Comparison of ENCODE assay signal across 20 cellular contexts in the genomic region with DNA sequence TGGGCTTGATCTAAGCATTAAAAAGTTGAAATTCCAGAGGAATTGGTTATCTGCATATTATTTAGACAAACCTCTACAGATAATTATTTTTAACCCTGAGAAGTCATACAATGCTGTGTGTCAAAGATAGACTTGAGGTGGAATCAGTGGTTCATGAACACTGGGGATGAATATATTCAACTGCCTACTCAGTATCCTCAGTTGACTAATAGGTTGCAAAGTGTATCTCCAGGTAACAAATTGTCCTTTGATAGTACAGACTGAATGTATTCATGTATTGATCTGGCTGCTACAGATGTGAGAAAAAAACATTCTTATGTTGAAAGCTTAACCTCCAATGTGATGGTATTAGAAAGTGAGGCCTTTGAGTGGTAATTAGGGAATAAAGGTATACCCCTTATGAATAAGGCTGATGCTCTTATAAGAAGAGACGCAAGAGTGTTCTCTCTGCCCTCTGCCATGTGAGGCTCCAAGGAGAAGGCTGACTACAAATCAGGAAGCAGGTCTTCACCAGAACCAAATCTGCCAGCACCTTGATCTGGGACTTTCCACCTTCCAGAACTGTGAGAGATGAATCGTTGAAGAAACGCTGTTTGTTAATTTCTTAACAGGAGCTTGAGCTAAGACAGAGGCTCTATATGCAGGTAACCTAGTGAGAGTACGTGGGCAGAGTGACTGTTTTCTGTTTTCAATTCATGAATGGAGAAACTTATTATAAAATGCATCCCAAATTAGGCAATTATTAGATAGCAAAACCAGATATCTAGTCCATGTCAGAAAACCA. TPM values are rescaled to one million over a fixed set of nuclear protein-coding genes. Genes with fewer than 3 reads are reported as not detected.
DNase-seq lines count a peak whose midpoint lies in the region; ATAC-seq, FAIRE-seq and TF ChIP-seq lines count a peak whose summit lies in the region.
"Had no signal": no experiment of that assay in that cellular context is flagged by ENCODE, and none has a peak within 500 bp of the region (broad histone marks: within the 10 kb centered on the region; RNA-seq: fewer than 3 reads in every experiment).

No MANE protein-coding gene starts in this region.

- H3K9ac ChIP-seq in HepG2 (ENCODE audit: insufficient read depth, low read depth, low read length), result no peak overlapping the region
- H3K9ac ChIP-seq: SK-N-SH had no signal

- H3K4me3 Mint-ChIP-seq in activated T-helper 2 cell treated with anti-CD3 and anti-CD28 coated beads, Interferon-gamma antibody, Interleukin-2, Interleukin-4, amounts not matched to agents 10 μg/mL and 5 μg/mL and 100 μg/mL, durations not matched to agents 14 hours and 24 hours and 36 hours (ENCODE audit: low read depth), result no peak overlapping the region
- no peak overlapping the region for H3K4me3 Mint-ChIP-seq in glutamatergic neuron (ENCODE audit: unreplicated experiment)
- H3K4me3 Mint-ChIP-seq: H9 had no signal

- 0 out of 2 replicates have a peak, but pooled peaks cover 4% of the 10 kb centered on the region for H3K4me1 ChIP-seq in HepG2 (ENCODE audit: insufficient read depth, low read length)
- no peaks in the 10 kb centered on the region for H3K4me1 ChIP-seq in right lobe of liver

- DNase-seq in HepG2 (ENCODE audit: low spot score) (no peak), right lobe of liver (no peak), urothelium cell line (ENCODE audit: low spot score) (no peak), glutamatergic neuron (no peak)
- no peak for DNase-seq in activated T-helper 2 cell treated with anti-CD3 and anti-CD28 coated beads, Interferon-gamma antibody, Interleukin-2, Interleukin-4, amounts not matched to agents 10 μg/mL and 5 μg/mL and 100 μg/mL, durations not matched to agents 14 hours and 24 hours and 36 hours (ENCODE audit: low spot score)
- DNase-seq: activated CD4-positive, alpha-beta T cell treated with anti-CD3 and anti-CD28 coated beads for 48 hours; activated effector memory CD4-positive, alpha-beta T cell treated with anti-CD3 and anti-CD28 coated beads, Interleukin-2, amount 50 U/mL, for 16 hours; H9; KBM-7; lower lobe of right lung; NCI-H1930; NCI-H446; sigmoid colon; SK-N-SH; stimulated activated CD4-positive, alpha-beta T cell treated with anti-CD3 and anti-CD28 coated beads, Interleukin-1b, Interleukin-23, amount 100 ng/mL, for 48 hours had no signal

- H3K4me1 Mint-ChIP-seq in activated T-helper 2 cell treated with anti-CD3 and anti-CD28 coated beads, Interferon-gamma antibody, Interleukin-2, Interleukin-4, amounts not matched to agents 10 μg/mL and 5 μg/mL and 100 μg/mL, durations not matched to agents 14 hours and 24 hours and 36 hours (ENCODE audit: low read depth), result peaks cover 25% of the 10 kb centered on the region
- H3K4me1 Mint-ChIP-seq in glutamatergic neuron (ENCODE audit: low read depth, unreplicated experiment), result peaks cover 11% of the 10 kb centered on the region

- no peak overlapping the region for H3K4me3 ChIP-seq in HepG2 (replicated peaks in 1 of 3; ENCODE audit: insufficient read depth in 1 of 3, low read depth in 2 of 3, low read length in 3 of 3)
- no peak overlapping the region for H3K4me3 ChIP-seq in right lobe of liver
- H3K4me3 ChIP-seq: lower lobe of right lung, sigmoid colon, suprapubic skin had no signal

- H3K27me3 Mint-ChIP-seq in activated T-helper 2 cell treated with anti-CD3 and anti-CD28 coated beads, Interferon-gamma antibody, Interleukin-2, Interleukin-4, amounts not matched to agents 10 μg/mL and 5 μg/mL and 100 μg/mL, durations not matched to agents 14 hours and 24 hours and 36 hours (ENCODE audit: low read depth), result no peaks in the 10 kb centered on the region
- no peaks in the 10 kb centered on the region for H3K27me3 Mint-ChIP-seq in glutamatergic neuron (ENCODE audit: unreplicated experiment)

- H3K9me3 ChIP-seq in HepG2 (ENCODE audit: low read length), result no peaks in the 10 kb centered on the region
- no peaks in the 10 kb centered on the region for H3K9me3 ChIP-seq in right lobe of liver
- H3K9me3 ChIP-seq: lower lobe of right lung, sigmoid colon, SK-N-SH, suprapubic skin had no signal

- no peak for TF ChIP-seq POLR2A in HepG2 (IDR thresholded peaks at IDR 0.05; ENCODE audit: insufficient read depth in 1 of 2, low read depth in 2 of 2, low read length in 2 of 2)
- no peak for TF ChIP-seq POLR2A in right lobe of liver (IDR thresholded peaks at IDR 0.05)

- H3K27ac Mint-ChIP-seq in activated T-helper 2 cell treated with anti-CD3 and anti-CD28 coated beads, Interferon-gamma antibody, Interleukin-2, Interleukin-4, amounts not matched to agents 10 μg/mL and 5 μg/mL and 100 μg/mL, durations not matched to agents 14 hours and 24 hours and 36 hours, result peak overlapping the region; percentile 54
- H3K27ac Mint-ChIP-seq in glutamatergic neuron (ENCODE audit: unreplicated experiment), result no peak overlapping the region

- BruUV-seq in HepG2 (replicated peaks; lab: Mats Ljungman, UMichigan), result no TSS peak

- CTCF ChIA-PET in HepG2 (lab: Yijun Ruan, JAX; ENCODE audit: low intra/inter-chr PET ratio, low total read pairs), result interaction anchor here (2.8 kb wide), 1 partner anchor 500 kb away, joined by 10 read pairs; no protein-coding TSS in a partner anchor

- H3K4me2 ChIP-seq in HepG2 (ENCODE audit: low read depth, low read length), result no peak overlapping the region
- H3K4me2 ChIP-seq: SK-N-SH had no signal

- H3K27me3 ChIP-seq in HepG2 (ENCODE audit: control insufficient read depth in 1 of 2, insufficient read depth in 2 of 2, low read length in 2 of 2), result no peaks in the 10 kb centered on the region
- no peaks in the 10 kb centered on the region for H3K27me3 ChIP-seq in right lobe of liver
- H3K27me3 ChIP-seq: sigmoid colon, suprapubic skin had no signal

- H3K9me3 Mint-ChIP-seq in activated T-helper 2 cell treated with anti-CD3 and anti-CD28 coated beads, Interferon-gamma antibody, Interleukin-2, Interleukin-4, amounts not matched to agents 10 μg/mL and 5 μg/mL and 100 μg/mL, durations not matched to agents 14 hours and 24 hours and 36 hours, result no peaks in the 10 kb centered on the region
- no peaks in the 10 kb centered on the region for H3K9me3 Mint-ChIP-seq in glutamatergic neuron (ENCODE audit: unreplicated experiment)
- H3K9me3 Mint-ChIP-seq: H9 had no signal

- no peak for TF ChIP-seq RAD21 in HepG2 (CRISPR knock-in tag; IDR thresholded peaks at IDR 0.05)

- no peaks in the 10 kb centered on the region for H4K20me1 ChIP-seq in HepG2 (ENCODE audit: insufficient read depth, low read length)

- in situ Hi-C loops in HepG2 (cut with HindIII; ENCODE audit: extremely low pct_ligation_motif_present, low pct_unique_long_range_greater_than_20kb), result loop anchor here (10.0 kb wide), 3 partner anchors 165 to 495 kb away; no protein-coding TSS in a partner anchor

- no peak for FAIRE-seq in HepG2 (lab: Jason Lieb, UNC)
- FAIRE-seq in urothelium cell line (lab: Jason Lieb, UNC), result peak; percentile 9
- FAIRE-seq: G401.6, GM12891 had no signal

- H2AFZ ChIP-seq in HepG2 (ENCODE audit: low read length), result no peak overlapping the region

- intact Hi-C loops in HepG2 (cut with micrococcal nuclease; ENCODE audit: unreplicated experiment), result no loop called here
- intact Hi-C loops in right lobe of liver (cut with DNase I), result loop anchor here in 1 of 2 donors (10.0 kb wide), 2 partner anchors 325 to 505 kb away; no protein-coding TSS in a partner anchor
- intact Hi-C loops in activated T-helper 2 cell treated with anti-CD3 and anti-CD28 coated beads, Interferon-gamma antibody, Interleukin-2, Interleukin-4, amounts not matched to agents 10 μg/mL and 5 μg/mL and 100 μg/mL, durations not matched to agents 14 hours and 24 hours and 36 hours (cut with micrococcal nuclease), result loop anchor here (5.0 to 10.0 kb wide), 3 partner anchors 135 to 715 kb away; no protein-coding TSS in a partner anchor

- H3K27ac ChIP-seq in HepG2 (ENCODE audit: extremely low read length, insufficient read depth, low read length), result no peak overlapping the region
- H3K27ac ChIP-seq in right lobe of liver, result no peak overlapping the region
- H3K27ac ChIP-seq: lower lobe of right lung, sigmoid colon, suprapubic skin had no signal

- no peak for TF ChIP-seq EP300 in HepG2 (IDR thresholded peaks at IDR 0.05; ENCODE audit: low read depth in 2 of 2, low read length in 2 of 2)
- no peak for TF ChIP-seq EP300 in HepG2 (CRISPR knock-in tag; IDR thresholded peaks at IDR 0.05; ENCODE audit: borderline replicate concordance)

- TF ChIP-seq CTCF in HepG2 (CRISPR knock-in tag; IDR thresholded peaks at IDR 0.05) (no peak), right lobe of liver (IDR thresholded peaks at IDR 0.05) (no peak), glutamatergic neuron (IDR thresholded peaks at IDR 0.05; ENCODE audit: partially characterized antibody, unreplicated experiment) (no peak)

- 98% methylated on average over 4 of the region's 4 CpGs for WGBS in HepG2 (ENCODE audit: low lambda C conversion rate)
- 87% methylated on average over 4 of the region's 4 CpGs for WGBS in right lobe of liver (ENCODE audit: insufficient coverage, low coverage, low lambda C conversion rate, missing lambda C conversion rate)

- peaks cover 50% of the 10 kb centered on the region for H3K36me3 Mint-ChIP-seq in activated T-helper 2 cell treated with anti-CD3 and anti-CD28 coated beads, Interferon-gamma antibody, Interleukin-2, Interleukin-4, amounts not matched to agents 10 μg/mL and 5 μg/mL and 100 μg/mL, durations not matched to agents 14 hours and 24 hours and 36 hours (ENCODE audit: low read depth)
- H3K36me3 Mint-ChIP-seq in glutamatergic neuron (ENCODE audit: unreplicated experiment), result no peaks in the 10 kb centered on the region

- no peaks in the 10 kb centered on the region for H3K79me2 ChIP-seq in HepG2 (ENCODE audit: insufficient read depth, low read length)

- ATAC-seq in HepG2, result no peak
- no peak for ATAC-seq in right lobe of liver
- ATAC-seq in GM18868 (IDR thresholded peaks at IDR 0.05; ENCODE audit: unreplicated experiment), result peak; percentile 48
- ATAC-seq in GM18858 (IDR thresholded peaks at IDR 0.05; ENCODE audit: unreplicated experiment), result no peak
- ATAC-seq: lower lobe of right lung had no signal

- POLR2A ChIA-PET in HepG2 (lab: Yijun Ruan, JAX), result no interaction called here

- H3K36me3 ChIP-seq in HepG2 (replicated peaks in 1 of 2; ENCODE audit: control insufficient read depth in 1 of 2, insufficient read depth in 2 of 2, low read length in 2 of 2), result peaks cover 5 to 34% of the 10 kb centered on the region in 2 experiments
- peaks cover 0 to 45% (median 15%) of the 10 kb centered on the region in 4 donors for H3K36me3 ChIP-seq in right lobe of liver

RNA-seq across cellular contexts. Expression of a gene that starts 7.5 kb away (rescaled TPM):
- total RNA-seq in HepG2 (2016; rRNA removed; fragmentation: Illumina TruSeq; extraction: Trizol) (56.0 and 81.2 TPM in 2 replicates), right lobe of liver (10 to 100 TPM; 29.9 to 52.2 (median 43.9) TPM), glutamatergic neuron (ENCODE audit: unreplicated experiment) (56.2 TPM)
- 31.6 and 32.4 TPM in 2 replicates for total RNA-seq in HepG2 (2016; cell fraction: cytosol; rRNA removed; fragmentation: Illumina TruSeq; extraction: Trizol; ENCODE audit: low read depth)
- 55.0 and 77.6 TPM in 2 replicates for total RNA-seq in HepG2 (2016; cell fraction: insoluble cytoplasmic fraction; rRNA removed; fragmentation: Illumina TruSeq; extraction: Trizol)
- 27.6 and 29.5 TPM in 2 replicates for total RNA-seq in HepG2 (2016; cell fraction: membrane; rRNA removed; fragmentation: Illumina TruSeq; extraction: Trizol)
- 66.7 and 77.9 TPM in 2 replicates for total RNA-seq in HepG2 (2016; cell fraction: nucleus; rRNA removed; fragmentation: Illumina TruSeq; extraction: Trizol)
- 28.9 and 39.0 TPM in 2 replicates for polyA plus RNA-seq in HepG2 (2011; rRNA removed)
- 29.1 and 33.6 TPM in 2 replicates for polyA plus RNA-seq in HepG2 (2011; cell fraction: cytosol; rRNA removed)
- 31.9 and 36.0 TPM in 2 replicates for polyA plus RNA-seq in HepG2 (2011; cell fraction: nucleus; rRNA removed)
- 43.4 and 46.6 TPM in 2 replicates for polyA plus RNA-seq in HepG2 (2012)
- 22.3 and 23.5 TPM in 2 replicates for polyA plus RNA-seq in HepG2 (2016; cell fraction: cytosol; fragmentation: Illumina TruSeq; extraction: Trizol; ENCODE audit: low read depth)
- polyA plus RNA-seq in HepG2 (2016; cell fraction: insoluble cytoplasmic fraction; fragmentation: Illumina TruSeq; extraction: Trizol; ENCODE audit: low read depth), result 55.4 and 63.5 TPM in 2 replicates
- polyA plus RNA-seq in HepG2 (2016; cell fraction: membrane; fragmentation: Illumina TruSeq; extraction: Trizol; ENCODE audit: low read depth), result 20.8 and 23.1 TPM in 2 replicates
- 123 and 127 TPM in 2 replicates for polyA plus RNA-seq in HepG2 (2016; cell fraction: nucleus; fragmentation: Illumina TruSeq; extraction: Trizol; ENCODE audit: insufficient read depth, low read depth)
- polyA minus RNA-seq in HepG2 (2011; rRNA and poly(A)+ RNA removed; ENCODE audit: low replicate concordance), result 5.4 and 5.9 TPM in 2 replicates
- polyA minus RNA-seq in HepG2 (2011; cell fraction: cytosol; rRNA and poly(A)+ RNA removed), result 11.1 and 11.3 TPM in 2 replicates
- 23.7 and 27.7 TPM in 2 replicates for polyA minus RNA-seq in HepG2 (2011; cell fraction: nucleus; rRNA and poly(A)+ RNA removed)
- 68.8 and 70.0 TPM in 2 replicates for total RNA-seq in activated T-helper 2 cell treated with anti-CD3 and anti-CD28 coated beads, Interferon-gamma antibody, Interleukin-2, Interleukin-4, amounts not matched to agents 10 μg/mL and 5 μg/mL and 100 μg/mL, durations not matched to agents 14 hours and 24 hours and 36 hours

RNA-seq across cellular contexts. Expression of a gene that starts 7.7 kb away (rescaled TPM):
- 266 and 383 TPM in 2 replicates for total RNA-seq in HepG2 (2016; rRNA removed; fragmentation: Illumina TruSeq; extraction: Trizol)
- 61.3 and 61.8 TPM in 2 replicates for total RNA-seq in HepG2 (2016; cell fraction: cytosol; rRNA removed; fragmentation: Illumina TruSeq; extraction: Trizol; ENCODE audit: low read depth)
- total RNA-seq in HepG2 (2016; cell fraction: insoluble cytoplasmic fraction; rRNA removed; fragmentation: Illumina TruSeq; extraction: Trizol), result 256 and 402 TPM in 2 replicates
- 95.4 and 107 TPM in 2 replicates for total RNA-seq in HepG2 (2016; cell fraction: membrane; rRNA removed; fragmentation: Illumina TruSeq; extraction: Trizol)
- total RNA-seq in HepG2 (2016; cell fraction: nucleus; rRNA removed; fragmentation: Illumina TruSeq; extraction: Trizol), result 88.0 and 90.0 TPM in 2 replicates
- polyA plus RNA-seq in HepG2 (2011; rRNA removed), result 76.8 and 125 TPM in 2 replicates
- 66.2 and 82.5 TPM in 2 replicates for polyA plus RNA-seq in HepG2 (2011; cell fraction: cytosol; rRNA removed)
- polyA plus RNA-seq in HepG2 (2011; cell fraction: nucleus; rRNA removed), result 17.0 and 19.6 TPM in 2 replicates
- polyA plus RNA-seq in HepG2 (2012), result 114 and 146 TPM in 2 replicates
- polyA plus RNA-seq in HepG2 (2016; cell fraction: cytosol; fragmentation: Illumina TruSeq; extraction: Trizol; ENCODE audit: low read depth), result 58.3 and 63.3 TPM in 2 replicates
- 295 and 339 TPM in 2 replicates for polyA plus RNA-seq in HepG2 (2016; cell fraction: insoluble cytoplasmic fraction; fragmentation: Illumina TruSeq; extraction: Trizol; ENCODE audit: low read depth)
- 78.4 and 83.3 TPM in 2 replicates for polyA plus RNA-seq in HepG2 (2016; cell fraction: membrane; fragmentation: Illumina TruSeq; extraction: Trizol; ENCODE audit: low read depth)
- 125 and 126 TPM in 2 replicates for polyA plus RNA-seq in HepG2 (2016; cell fraction: nucleus; fragmentation: Illumina TruSeq; extraction: Trizol; ENCODE audit: insufficient read depth, low read depth)
- 14.4 and 18.8 TPM in 2 replicates for polyA minus RNA-seq in HepG2 (2011; rRNA and poly(A)+ RNA removed; ENCODE audit: low replicate concordance)
- polyA minus RNA-seq in HepG2 (2011; cell fraction: cytosol; rRNA and poly(A)+ RNA removed), result 33.7 and 36.6 TPM in 2 replicates
- 23.6 and 27.7 TPM in 2 replicates for polyA minus RNA-seq in HepG2 (2011; cell fraction: nucleus; rRNA and poly(A)+ RNA removed)
- 10 to 100 TPM; 40.9 to 79.5 (median 67.5) TPM for total RNA-seq in right lobe of liver
- total RNA-seq in activated T-helper 2 cell treated with anti-CD3 and anti-CD28 coated beads, Interferon-gamma antibody, Interleukin-2, Interleukin-4, amounts not matched to agents 10 μg/mL and 5 μg/mL and 100 μg/mL, durations not matched to agents 14 hours and 24 hours and 36 hours, result 204 and 218 TPM in 2 replicates
- 78.4 TPM for total RNA-seq in glutamatergic neuron (ENCODE audit: unreplicated experiment)

RNA-seq across cellular contexts. Expression of a gene that starts 27.8 kb away (rescaled TPM):
- 1.1 and 1.3 TPM in 2 replicates for total RNA-seq in HepG2 (2016; rRNA removed; fragmentation: Illumina TruSeq; extraction: Trizol)
- total RNA-seq in HepG2 (2016; cell fraction: cytosol; rRNA removed; fragmentation: Illumina TruSeq; extraction: Trizol; ENCODE audit: low read depth), result 0.51 and 0.97 TPM in 2 replicates
- 1.2 and 2.0 TPM in 2 replicates for total RNA-seq in HepG2 (2016; cell fraction: insoluble cytoplasmic fraction; rRNA removed; fragmentation: Illumina TruSeq; extraction: Trizol)
- total RNA-seq in HepG2 (2016; cell fraction: membrane; rRNA removed; fragmentation: Illumina TruSeq; extraction: Trizol), result 1.1 and 1.8 TPM in 2 replicates
- 3.3 and 4.3 TPM in 2 replicates for total RNA-seq in HepG2 (2016; cell fraction: nucleus; rRNA removed; fragmentation: Illumina TruSeq; extraction: Trizol)
- 0.37 and 0.68 TPM in 2 replicates for polyA plus RNA-seq in HepG2 (2011; rRNA removed)
- polyA plus RNA-seq in HepG2 (2011; cell fraction: cytosol; rRNA removed), result 0.25 and 0.97 TPM in 2 replicates
- polyA plus RNA-seq in HepG2 (2011; cell fraction: nucleus; rRNA removed), result 0.48 and 0.66 TPM in 2 replicates
- polyA plus RNA-seq in HepG2 (2012), result 0.54 and 1.2 TPM in 2 replicates
- polyA plus RNA-seq in HepG2 (2016; cell fraction: cytosol; fragmentation: Illumina TruSeq; extraction: Trizol; ENCODE audit: low read depth), result 0.60 and 0.75 TPM in 2 replicates
- polyA plus RNA-seq in HepG2 (2016; cell fraction: insoluble cytoplasmic fraction; fragmentation: Illumina TruSeq; extraction: Trizol; ENCODE audit: low read depth), result 1.4 and 1.5 TPM in 2 replicates
- polyA plus RNA-seq in HepG2 (2016; cell fraction: membrane; fragmentation: Illumina TruSeq; extraction: Trizol; ENCODE audit: low read depth), result 0.36 and 0.58 TPM in 2 replicates
- polyA plus RNA-seq in HepG2 (2016; cell fraction: nucleus; fragmentation: Illumina TruSeq; extraction: Trizol; ENCODE audit: insufficient read depth, low read depth), result 2.2 and 3.3 TPM in 2 replicates
- polyA minus RNA-seq in HepG2 (2011; rRNA and poly(A)+ RNA removed; ENCODE audit: low replicate concordance), result 0.76 and 2.8 TPM in 2 replicates
- 0.99 TPM in 1 of 2 replicates, not detected in the other for polyA minus RNA-seq in HepG2 (2011; cell fraction: cytosol; rRNA and poly(A)+ RNA removed)
- 7.0 and 9.9 TPM in 2 replicates for polyA minus RNA-seq in HepG2 (2011; cell fraction: nucleus; rRNA and poly(A)+ RNA removed)
- total RNA-seq in right lobe of liver, result 1 to 10 TPM; 2.4 to 6.7 (median 3.7) TPM
- total RNA-seq in activated T-helper 2 cell treated with anti-CD3 and anti-CD28 coated beads, Interferon-gamma antibody, Interleukin-2, Interleukin-4, amounts not matched to agents 10 μg/mL and 5 μg/mL and 100 μg/mL, durations not matched to agents 14 hours and 24 hours and 36 hours, result 4.4 TPM in 2 replicates
- total RNA-seq in glutamatergic neuron (ENCODE audit: unreplicated experiment), result 3.6 TPM
